1 cellular context compared by ENCODE assay signal in genomic region chr6:44178424-44179071, GRCh38.
TF ChIP-seq lines count a peak whose summit lies in the region.

No MANE protein-coding gene starts in this region.

TF ChIP-seq in IMR-90, 13 proteins besides CTCF, POLR2A, EP300 and RAD21:
- TF ChIP-seq RCOR1 (IDR thresholded peaks at IDR 0.05; ENCODE audit: insufficient replicate concordance, low read length), result no peak
- no peak for TF ChIP-seq CEBPB (IDR thresholded peaks at IDR 0.05; ENCODE audit: low read depth, low read length)
TF ChIP-seq in IMR-90: peak in this region for 0.
